18 cellular contexts compared by ENCODE assay signal in genomic region chr10:122130474-122131110, GRCh38.
"Had no signal": no experiment of that assay in that cellular context is flagged by ENCODE, and none has a peak within 500 bp of the region (broad histone marks: within the 10 kb centered on the region; RNA-seq: fewer than 3 reads in every experiment).

No MANE protein-coding gene starts in this region.

- H3K4me3 ChIP-seq: colonic mucosa, hepatocyte had no signal

- H3K36me3 ChIP-seq: colonic mucosa had no signal

- ATAC-seq: activated CD4-positive, alpha-beta T cell treated with anti-CD3 and anti-CD28 coated beads for 36 hours; activated T-cell treated with anti-CD3 and anti-CD28 coated beads, Interleukin-2, amount 50 U/mL, for 72 hours; naive thymus-derived CD4-positive, alpha-beta T cell; sciatic nerve; stimulated activated naive B cell treated with anti-CD40 and anti-IgM and Interleukin-4, amounts not matched to agents 10 μg/mL and 1 μg/mL and 100 μg/mL, for 72 hours; T-cell had no signal

- H3K27me3 ChIP-seq: colonic mucosa, hepatocyte had no signal

- H3K9me3 ChIP-seq: colonic mucosa had no signal

- DNase-seq: activated CD4-positive, alpha-beta memory T cell treated with anti-CD3 and anti-CD28 coated beads, Interleukin-2, amount 10 ng/mL, durations not matched to agents 7 days and 5 days; activated CD4-positive, alpha-beta T cell treated with anti-CD3 and anti-CD28 coated beads for 36 hours; activated gamma-delta T cell treated with Interleukin-2 at 50 U/mL for 16 hours; activated T-cell treated with anti-CD3 and anti-CD28 coated beads, Interleukin-2, amount 50 U/mL, for 72 hours; aorta; colonic mucosa; foreskin melanocyte; kidney; naive thymus-derived CD4-positive, alpha-beta T cell; posterior cingulate gyrus; stimulated activated CD4-positive, alpha-beta T cell treated with anti-CD3 and anti-CD28 coated beads, Interleukin-2, amount 100 ng/mL, for 24 hours; stimulated activated naive B cell treated with anti-CD40 and anti-IgM and Interleukin-4, amounts not matched to agents 10 μg/mL and 1 μg/mL and 100 μg/mL, for 72 hours; substantia nigra; T-cell; T1000 had no signal

- H3K27ac ChIP-seq: colonic mucosa, hepatocyte, VCaP had no signal
